8 cellular contexts compared by ENCODE assay signal in genomic region chr1:52552236-52552504, GRCh38. TPM values are rescaled to one million over a fixed set of nuclear protein-coding genes. Genes with fewer than 3 reads are reported as not detected.
DNase-seq lines count a peak whose midpoint lies in the region; ATAC-seq, FAIRE-seq and TF ChIP-seq lines count a peak whose summit lies in the region.

No MANE protein-coding gene starts in this region.

- no peak for TF ChIP-seq CTCF in GM10266 (IDR thresholded peaks at IDR 0.05; ENCODE audit: control insufficient read depth, insufficient read depth, low read depth, missing control alignments)

- no peak for FAIRE-seq in RCC 7860 (lab: Jason Lieb, UNC)

- no peak overlapping the region for H3K27ac Mint-ChIP-seq in activated CD8-positive, alpha-beta memory T cell treated with anti-CD3 and anti-CD28 coated beads, Interleukin-2, amount 10 ng/mL, durations not matched to agents 7 days and 5 days
- H3K27ac Mint-ChIP-seq in natural killer cell treated with Interleukin-12 subunit alpha and Interleukin-12 subunit beta and Interleukin-15 and Interleukin-18, amount 100 ng/mL, for 72 hours: no peak overlapping the region
- H3K27ac Mint-ChIP-seq in stimulated activated naive CD8-positive, alpha-beta T cell treated with anti-CD3 and anti-CD28 coated beads, Interleukin-15, amount 100 ng/mL, for 72 hours: no peak overlapping the region

- DNase-seq in GM10266 (ENCODE audit: extremely low spot score): peak; percentile 55
- DNase-seq in NCI-H82 treated with DMSO at 0.1 percent for 48 hours (lab: John Stamatoyannopoulos, UW; ENCODE audit: unreplicated experiment): peak; percentile 33
- DNase-seq in activated CD8-positive, alpha-beta memory T cell treated with anti-CD3 and anti-CD28 coated beads, Interleukin-2, amount 10 ng/mL, durations not matched to agents 7 days and 5 days: peak; percentile 84
- DNase-seq in natural killer cell treated with Interleukin-12 subunit alpha and Interleukin-12 subunit beta and Interleukin-15 and Interleukin-18, amount 100 ng/mL, for 72 hours (ENCODE audit: low spot score): peak; percentile 69
- peak; percentile 64 to 77 for DNase-seq in stimulated activated naive CD8-positive, alpha-beta T cell treated with anti-CD3 and anti-CD28 coated beads, Interleukin-15, amount 100 ng/mL, for 72 hours
- DNase-seq in RCC 7860 (ENCODE audit: low spot score): no peak

- peaks cover 16% of the 10 kb centered on the region for H3K4me1 Mint-ChIP-seq in activated CD8-positive, alpha-beta memory T cell treated with anti-CD3 and anti-CD28 coated beads, Interleukin-2, amount 10 ng/mL, durations not matched to agents 7 days and 5 days
- H3K4me1 Mint-ChIP-seq in natural killer cell treated with Interleukin-12 subunit alpha and Interleukin-12 subunit beta and Interleukin-15 and Interleukin-18, amount 100 ng/mL, for 72 hours (ENCODE audit: low read depth in 2 of 2): peaks cover 13 to 26% of the 10 kb centered on the region in 2 donors
- H3K4me1 Mint-ChIP-seq in stimulated activated naive CD8-positive, alpha-beta T cell treated with anti-CD3 and anti-CD28 coated beads, Interleukin-15, amount 100 ng/mL, for 72 hours: peaks cover 41% of the 10 kb centered on the region

- no peaks in the 10 kb centered on the region for H3K27me3 ChIP-seq in esophagus (ENCODE audit: control insufficient read depth in 1 of 2, insufficient read depth in 2 of 2, low read length in 2 of 2)

- no peaks in the 10 kb centered on the region for H3K9me3 Mint-ChIP-seq in activated CD8-positive, alpha-beta memory T cell treated with anti-CD3 and anti-CD28 coated beads, Interleukin-2, amount 10 ng/mL, durations not matched to agents 7 days and 5 days (ENCODE audit: low read depth)
- no peaks in the 10 kb centered on the region for H3K9me3 Mint-ChIP-seq in natural killer cell treated with Interleukin-12 subunit alpha and Interleukin-12 subunit beta and Interleukin-15 and Interleukin-18, amount 100 ng/mL, for 72 hours
- H3K9me3 Mint-ChIP-seq in stimulated activated naive CD8-positive, alpha-beta T cell treated with anti-CD3 and anti-CD28 coated beads, Interleukin-15, amount 100 ng/mL, for 72 hours: no peaks in the 10 kb centered on the region

- 0% methylated on average over 14 of the region's 14 CpGs for WGBS in esophagus, 2 donors

- H3K36me3 ChIP-seq in esophagus (ENCODE audit: control insufficient read depth in 2 of 2, insufficient read depth in 2 of 2, low read length in 1 of 2): no peaks in the 10 kb centered on the region

- H3K4me3 Mint-ChIP-seq in activated CD8-positive, alpha-beta memory T cell treated with anti-CD3 and anti-CD28 coated beads, Interleukin-2, amount 10 ng/mL, durations not matched to agents 7 days and 5 days: no peak overlapping the region
- no peak overlapping the region for H3K4me3 Mint-ChIP-seq in natural killer cell treated with Interleukin-12 subunit alpha and Interleukin-12 subunit beta and Interleukin-15 and Interleukin-18, amount 100 ng/mL, for 72 hours
- no peak overlapping the region for H3K4me3 Mint-ChIP-seq in stimulated activated naive CD8-positive, alpha-beta T cell treated with anti-CD3 and anti-CD28 coated beads, Interleukin-15, amount 100 ng/mL, for 72 hours

- ATAC-seq in HG02870 (IDR thresholded peaks at IDR 0.05; ENCODE audit: unreplicated experiment): peak; percentile 7
- peak; percentile 31 for ATAC-seq in activated CD8-positive, alpha-beta memory T cell treated with anti-CD3 and anti-CD28 coated beads, Interleukin-2, amount 10 ng/mL, durations not matched to agents 7 days and 5 days
- peak; percentile 29 to 31 for ATAC-seq in natural killer cell treated with Interleukin-12 subunit alpha and Interleukin-12 subunit beta and Interleukin-15 and Interleukin-18, amount 100 ng/mL, for 72 hours
- ATAC-seq in stimulated activated naive CD8-positive, alpha-beta T cell treated with anti-CD3 and anti-CD28 coated beads, Interleukin-15, amount 100 ng/mL, for 72 hours: peak; percentile 62

- no peaks in the 10 kb centered on the region for H3K9me3 ChIP-seq in esophagus (ENCODE audit: control insufficient read depth in 2 of 2, insufficient read depth in 1 of 2, low read depth in 1 of 2, low read length in 1 of 2)

- H3K36me3 Mint-ChIP-seq in activated CD8-positive, alpha-beta memory T cell treated with anti-CD3 and anti-CD28 coated beads, Interleukin-2, amount 10 ng/mL, durations not matched to agents 7 days and 5 days: peaks cover 10% of the 10 kb centered on the region
- H3K36me3 Mint-ChIP-seq in natural killer cell treated with Interleukin-12 subunit alpha and Interleukin-12 subunit beta and Interleukin-15 and Interleukin-18, amount 100 ng/mL, for 72 hours: no peaks in the 10 kb centered on the region

- CTCF ChIA-PET in activated CD8-positive, alpha-beta memory T cell treated with anti-CD3 and anti-CD28 coated beads, Interleukin-2, amount 10 ng/mL, durations not matched to agents 7 days and 5 days (lab: Charles Lee): interaction anchor here (1.2 to 1.8 kb wide), 3 partner anchors 18 to 86 kb away, joined by 3 to 7 read pairs (median 3); no protein-coding TSS in a partner anchor

- H3K4me1 ChIP-seq in esophagus (ENCODE audit: control insufficient read depth in 2 of 2, insufficient read depth in 2 of 2, low read length in 1 of 2): no peaks in the 10 kb centered on the region

- no peaks in the 10 kb centered on the region for H3K27me3 Mint-ChIP-seq in activated CD8-positive, alpha-beta memory T cell treated with anti-CD3 and anti-CD28 coated beads, Interleukin-2, amount 10 ng/mL, durations not matched to agents 7 days and 5 days
- no peaks in the 10 kb centered on the region for H3K27me3 Mint-ChIP-seq in natural killer cell treated with Interleukin-12 subunit alpha and Interleukin-12 subunit beta and Interleukin-15 and Interleukin-18, amount 100 ng/mL, for 72 hours
- H3K27me3 Mint-ChIP-seq in stimulated activated naive CD8-positive, alpha-beta T cell treated with anti-CD3 and anti-CD28 coated beads, Interleukin-15, amount 100 ng/mL, for 72 hours: no peaks in the 10 kb centered on the region

- peak overlapping the region; percentile 89 to 97 for H3K27ac ChIP-seq in esophagus (ENCODE audit: low read depth in 2 of 2, low read length in 1 of 2)

- peak overlapping the region; percentile 84 to 99 for H3K4me3 ChIP-seq in esophagus (ENCODE audit: low read depth in 1 of 2, low read length in 2 of 2)

RNA-seq across cellular contexts. Expression of gene TUT4, which starts 0.7 kb away (rescaled TPM):
- 10 to 100 TPM; 60.4 to 76.5 TPM for total RNA-seq in activated CD8-positive, alpha-beta memory T cell treated with anti-CD3 and anti-CD28 coated beads, Interleukin-2, amount 10 ng/mL, durations not matched to agents 7 days and 5 days
- polyA plus RNA-seq in esophagus: 10 to 100 TPM; 14.5 to 15.4 TPM
- 10 to 100 TPM; 50.7 to 85.8 TPM for total RNA-seq in natural killer cell treated with Interleukin-12 subunit alpha and Interleukin-12 subunit beta and Interleukin-15 and Interleukin-18, amount 100 ng/mL, for 72 hours

RNA-seq across cellular contexts. Expression of gene GPX7, which starts 50.0 kb away (rescaled TPM):
- total RNA-seq in activated CD8-positive, alpha-beta memory T cell treated with anti-CD3 and anti-CD28 coated beads, Interleukin-2, amount 10 ng/mL, durations not matched to agents 7 days and 5 days: 10 to 100 TPM; 14.4 to 15.3 TPM
- polyA plus RNA-seq in esophagus: 1 to 10 TPM; 2.4 to 3.8 TPM
- total RNA-seq in natural killer cell treated with Interleukin-12 subunit alpha and Interleukin-12 subunit beta and Interleukin-15 and Interleukin-18, amount 100 ng/mL, for 72 hours: 10 to 100 TPM; 17.3 to 23.2 TPM

Comparison
In these comparisons a context has a peak if more than half of its experiments do, and no peak if none do; other contexts are left out.
1. ATAC-seq: peak in every context shown above with its lines; median percentile 62 in stimulated activated naive CD8-positive, alpha-beta T cell treated with anti-CD3 and anti-CD28 coated beads, Interleukin-15, amount 100 ng/mL, for 72 hours; 31 in activated CD8-positive, alpha-beta memory T cell treated with anti-CD3 and anti-CD28 coated beads, Interleukin-2, amount 10 ng/mL, durations not matched to agents 7 days and 5 days; 30 in natural killer cell treated with Interleukin-12 subunit alpha and Interleukin-12 subunit beta and Interleukin-15 and Interleukin-18, amount 100 ng/mL, for 72 hours; 7 in HG02870.